ENCODE assay signal across 23 cellular contexts in the genomic region with DNA sequence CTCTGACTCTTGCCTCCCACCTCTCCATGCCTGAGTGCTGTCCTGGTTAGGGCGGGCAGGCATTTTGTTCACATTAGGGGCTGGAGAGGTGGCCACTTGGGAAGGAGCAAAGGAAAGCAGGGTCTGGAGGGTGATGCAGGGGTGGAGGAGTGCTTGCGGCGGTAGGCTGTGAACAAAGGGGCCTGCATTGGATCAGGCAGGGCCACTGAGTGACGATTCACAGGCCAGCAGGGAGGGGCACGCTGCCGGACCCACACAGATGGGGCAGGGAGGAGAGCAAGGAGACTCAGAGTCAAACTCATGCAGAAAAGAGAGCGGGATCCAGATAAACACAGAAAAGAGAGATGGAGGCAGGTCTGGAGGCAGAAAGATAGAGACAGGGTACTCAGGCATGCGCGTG. TPM values are rescaled to one million over a fixed set of nuclear protein-coding genes. Genes with fewer than 3 reads are reported as not detected.
"Had no signal": no experiment of that assay in that cellular context is flagged by ENCODE, and none has a peak within 500 bp of the region (broad histone marks: within the 10 kb centered on the region; RNA-seq: fewer than 3 reads in every experiment).

No MANE protein-coding gene starts in this region.

- ATAC-seq: activated CD8-positive, alpha-beta T cell treated with anti-CD3 and anti-CD28 coated beads for 36 hours; activated T-cell treated with anti-CD3 and anti-CD28 coated beads, Interleukin-2, amount 50 U/mL, for 72 hours; PC-3; T-cell had no signal

- H3K27me3 ChIP-seq: SJSA1 had no signal

- H3K4me3 ChIP-seq: SJSA1 had no signal

- H3K27me3 Mint-ChIP-seq: activated naive CD4-positive, alpha-beta T cell treated with anti-CD3 and anti-CD28 coated beads, Interleukin-2, amount 10 ng/mL, durations not matched to agents 7 days and 5 days had no signal

- H3K4me3 Mint-ChIP-seq: activated CD8-positive, alpha-beta T cell treated with anti-CD3 and anti-CD28 coated beads for 36 hours; activated naive CD4-positive, alpha-beta T cell treated with anti-CD3 and anti-CD28 coated beads, Interleukin-2, amount 10 ng/mL, durations not matched to agents 7 days and 5 days; activated naive CD8-positive, alpha-beta T cell treated with anti-CD3 and anti-CD28 coated beads for 36 hours; activated T-cell treated with anti-CD3 and anti-CD28 coated beads, Interleukin-2, amount 50 U/mL, for 72 hours; T-cell had no signal

- H3K4me1 Mint-ChIP-seq: activated naive CD4-positive, alpha-beta T cell treated with anti-CD3 and anti-CD28 coated beads, Interleukin-2, amount 10 ng/mL, durations not matched to agents 7 days and 5 days; activated naive CD8-positive, alpha-beta T cell treated with anti-CD3 and anti-CD28 coated beads for 36 hours; T-cell had no signal

- H3K9me3 ChIP-seq: SJSA1 had no signal

- H3K27ac Mint-ChIP-seq: activated CD8-positive, alpha-beta T cell treated with anti-CD3 and anti-CD28 coated beads for 36 hours; activated naive CD4-positive, alpha-beta T cell treated with anti-CD3 and anti-CD28 coated beads, Interleukin-2, amount 10 ng/mL, durations not matched to agents 7 days and 5 days; activated naive CD8-positive, alpha-beta T cell treated with anti-CD3 and anti-CD28 coated beads for 36 hours; activated T-cell treated with anti-CD3 and anti-CD28 coated beads, Interleukin-2, amount 50 U/mL, for 72 hours; activated T-helper 2 cell treated with anti-CD3 and anti-CD28 coated beads, Interferon-gamma antibody, Interleukin-2, Interleukin-4, amounts not matched to agents 10 μg/mL and 5 μg/mL and 100 μg/mL, durations not matched to agents 14 hours and 24 hours and 36 hours had no signal

- H3K36me3 Mint-ChIP-seq: activated naive CD4-positive, alpha-beta T cell treated with anti-CD3 and anti-CD28 coated beads, Interleukin-2, amount 10 ng/mL, durations not matched to agents 7 days and 5 days; activated naive CD8-positive, alpha-beta T cell treated with anti-CD3 and anti-CD28 coated beads for 36 hours; T-cell had no signal

- H3K36me3 ChIP-seq: SJSA1 had no signal

- H3K9me3 Mint-ChIP-seq: activated CD8-positive, alpha-beta T cell treated with anti-CD3 and anti-CD28 coated beads for 36 hours; activated naive CD8-positive, alpha-beta T cell treated with anti-CD3 and anti-CD28 coated beads for 36 hours; activated T-cell treated with anti-CD3 and anti-CD28 coated beads, Interleukin-2, amount 50 U/mL, for 72 hours; activated T-helper 2 cell treated with anti-CD3 and anti-CD28 coated beads, Interferon-gamma antibody, Interleukin-2, Interleukin-4, amounts not matched to agents 10 μg/mL and 5 μg/mL and 100 μg/mL, durations not matched to agents 14 hours and 24 hours and 36 hours; T-cell had no signal

- H3K27ac ChIP-seq: SJSA1, VCaP had no signal

- DNase-seq: activated CD4-positive, CD25-positive, alpha-beta regulatory T cell; activated CD8-positive, alpha-beta memory T cell treated with anti-CD3 and anti-CD28 coated beads, Interleukin-2, amount 50 U/mL, for 4 hours; activated CD8-positive, alpha-beta T cell treated with anti-CD3 and anti-CD28 coated beads for 36 hours; activated gamma-delta T cell treated with Interleukin-2 at 50 U/mL for 16 hours; activated naive CD4-positive, alpha-beta T cell treated with anti-CD3 and anti-CD28 coated beads, Interleukin-2, amount 10 ng/mL, durations not matched to agents 7 days and 5 days; activated naive CD8-positive, alpha-beta T cell treated with anti-CD3 and anti-CD28 coated beads for 36 hours; activated T-cell treated with anti-CD3 and anti-CD28 coated beads, Interleukin-2, amount 50 U/mL, for 72 hours; anterior cingulate cortex; cerebellar nuclear complex; KG1; NCI-H1092; NCI-H1417; NCI-H2029; NCI-H446; NCI-H524; PC-3; SHP77; T-cell; T-helper 2 cell; T1000 had no signal

RNA-seq across cellular contexts. Expression of a gene that starts 58.4 kb away (rescaled TPM):
- total RNA-seq: activated CD8-positive, alpha-beta T cell treated with anti-CD3 and anti-CD28 coated beads for 36 hours; activated naive CD8-positive, alpha-beta T cell treated with anti-CD3 and anti-CD28 coated beads for 36 hours; activated T-helper 2 cell treated with anti-CD3 and anti-CD28 coated beads, Interferon-gamma antibody, Interleukin-2, Interleukin-4, amounts not matched to agents 10 μg/mL and 5 μg/mL and 100 μg/mL, durations not matched to agents 14 hours and 24 hours and 36 hours had no signal
